In genomic region chr15:68621535-68621934, GRCh38 we compare ENCODE assay signal across 1 cellular context.
TF ChIP-seq lines count a peak whose summit lies in the region.

No MANE protein-coding gene starts in this region.

TF ChIP-seq in H1, 55 proteins besides CTCF, POLR2A, EP300 and RAD21 (continued from another document):
- TF ChIP-seq SRF (IDR thresholded peaks at IDR 0.05; ENCODE audit: low read depth, low read length) (no peak), CEBPB (IDR thresholded peaks at IDR 0.05; ENCODE audit: low read depth, low read length) (no peak), POU5F1 (IDR thresholded peaks at IDR 0.05; ENCODE audit: low read depth, low read length) (no peak), CHD7 (IDR thresholded peaks at IDR 0.05; ENCODE audit: insufficient replicate concordance, low read length) (no peak), FOSL1 (IDR thresholded peaks at IDR 0.05; ENCODE audit: insufficient read depth, low read depth, low read length) (no peak), CHD1 (IDR thresholded peaks at IDR 0.05; ENCODE audit: low read depth, low read length) (no peak), KDM5A (IDR thresholded peaks at IDR 0.05; ENCODE audit: low read length) (no peak), RNF2 (IDR thresholded peaks at IDR 0.05; ENCODE audit: borderline replicate concordance, low read depth, low read length, missing control alignments, poor library complexity, severe bottlenecking) (no peak), ASH2L (IDR thresholded peaks at IDR 0.05; ENCODE audit: low read length) (no peak), GABPA (IDR thresholded peaks at IDR 0.05; ENCODE audit: borderline replicate concordance, insufficient read depth, low read length) (no peak)
